In the genomic region with DNA sequence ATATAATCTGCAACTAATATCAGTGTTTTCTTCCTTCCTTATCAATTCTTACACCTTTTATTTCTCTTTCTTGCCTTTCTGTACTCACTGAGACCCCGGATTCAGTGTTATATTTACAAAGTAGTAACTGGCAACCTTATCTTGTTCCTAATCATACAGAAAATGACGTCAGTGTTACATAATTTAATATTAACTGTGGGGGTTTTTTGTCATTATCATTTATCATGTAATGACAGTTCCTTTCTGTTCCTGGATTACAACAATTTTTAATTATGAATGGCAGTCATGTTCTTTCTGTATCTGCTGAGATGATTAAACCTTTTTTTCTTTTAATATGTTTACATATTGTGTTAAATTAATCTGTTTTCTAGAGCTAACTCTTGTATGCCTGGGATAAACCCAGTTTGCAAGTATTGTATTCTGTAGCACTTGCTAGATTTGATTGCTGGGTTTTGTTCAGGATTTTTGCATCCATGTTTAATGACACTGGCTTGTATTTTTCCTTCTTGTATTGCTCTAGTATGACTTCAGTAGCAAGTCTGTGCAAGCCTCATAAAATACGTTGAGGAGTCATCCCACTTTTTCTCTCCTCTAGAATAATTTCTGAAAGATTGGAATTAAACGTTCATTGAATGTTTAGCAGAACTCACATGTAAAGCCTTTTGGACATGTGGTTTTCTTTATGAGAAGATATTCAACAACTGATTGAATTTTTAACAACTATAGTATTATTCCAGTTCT, we compare ENCODE assay signal across 27 cellular contexts. TPM values are rescaled to one million over a fixed set of nuclear protein-coding genes. Genes with fewer than 3 reads are reported as not detected.
DNase-seq lines count a peak whose midpoint lies in the region; ATAC-seq, FAIRE-seq and TF ChIP-seq lines count a peak whose summit lies in the region.
"Had no signal": no experiment of that assay in that cellular context is flagged by ENCODE, and none has a peak within 500 bp of the region (broad histone marks: within the 10 kb centered on the region; RNA-seq: fewer than 3 reads in every experiment).

No MANE protein-coding gene starts in this region.

- TF ChIP-seq CTCF in HepG2 (CRISPR knock-in tag; IDR thresholded peaks at IDR 0.05) (no peak), right lobe of liver (IDR thresholded peaks at IDR 0.05) (no peak), SK-N-SH (IDR thresholded peaks at IDR 0.05) (no peak), epithelial cell of esophagus (IDR thresholded peaks at IDR 0.05; ENCODE audit: insufficient read depth, low read depth, low read length, missing control alignments) (no peak), pancreas (IDR thresholded peaks at IDR 0.05) (no peak), ascending aorta (IDR thresholded peaks at IDR 0.05) (no peak), vagina (IDR thresholded peaks at IDR 0.05) (no peak)

- no peak overlapping the region for H3K27ac ChIP-seq in HepG2 (ENCODE audit: extremely low read length, insufficient read depth, low read length)
- no peak overlapping the region for H3K27ac ChIP-seq in right lobe of liver
- H3K27ac ChIP-seq in SK-N-SH (ENCODE audit: low read depth in 2 of 2, low read length in 1 of 2): peak overlapping the region in 1 of 2 experiments; percentile 34; a peak in 2 of 4 replicates
- no peak overlapping the region for H3K27ac ChIP-seq in pancreas
- no peak overlapping the region for H3K27ac ChIP-seq in ascending aorta
- no peak overlapping the region for H3K27ac ChIP-seq in vagina
- H3K27ac ChIP-seq: HL-60, SJSA1 had no signal

- ATAC-seq in HepG2: no peak
- ATAC-seq in right lobe of liver: no peak
- peak; percentile 40 to 70 (median 55) for ATAC-seq in pancreas
- no peak for ATAC-seq in GM21737 (IDR thresholded peaks at IDR 0.05; ENCODE audit: unreplicated experiment)

- no peak overlapping the region for H2AFZ ChIP-seq in HepG2 (ENCODE audit: low read length)
- H2AFZ ChIP-seq in SK-N-SH (ENCODE audit: low read depth): peak overlapping the region; percentile 27; the same call in 1 of the 2 replicates

- FAIRE-seq in HepG2 (lab: Jason Lieb, UNC): no peak
- no peak for FAIRE-seq in pancreas (lab: Jason Lieb, UNC)
- FAIRE-seq: H1 had no signal

- H4K20me1 ChIP-seq in HepG2 (ENCODE audit: insufficient read depth, low read length) (no peaks in the 10 kb centered on the region), SK-N-SH (ENCODE audit: insufficient read depth) (no peaks in the 10 kb centered on the region)

- 4% methylated on average over 4 of the region's 4 CpGs for WGBS in HepG2 (ENCODE audit: low lambda C conversion rate)
- 45% methylated on average over 4 of the region's 4 CpGs for WGBS in right lobe of liver (ENCODE audit: insufficient coverage, low coverage, low lambda C conversion rate, missing lambda C conversion rate)
- 18% methylated on average over 4 of the region's 4 CpGs for WGBS in SK-N-SH (ENCODE audit: low lambda C conversion rate)
- 28 to 29% methylated on average over 4 of the region's 4 CpGs for WGBS in pancreas, 2 donors

- in situ Hi-C loops in HepG2 (cut with HindIII; ENCODE audit: extremely low pct_ligation_motif_present, low pct_unique_long_range_greater_than_20kb): no loop called here

- H3K9ac ChIP-seq in HepG2 (ENCODE audit: insufficient read depth, low read depth, low read length): no peak overlapping the region
- H3K9ac ChIP-seq in SK-N-SH: no peak overlapping the region

- BruUV-seq in HepG2 (replicated peaks; lab: Mats Ljungman, UMichigan): no TSS peak

- H3K27me3 ChIP-seq in HepG2 (ENCODE audit: control insufficient read depth in 1 of 2, insufficient read depth in 2 of 2, low read length in 2 of 2) (no peaks in the 10 kb centered on the region), right lobe of liver (no peaks in the 10 kb centered on the region), SK-N-SH (ENCODE audit: insufficient read depth) (no peaks in the 10 kb centered on the region), pancreas (no peaks in the 10 kb centered on the region), ascending aorta (no peaks in the 10 kb centered on the region), vagina (no peaks in the 10 kb centered on the region)
- H3K27me3 ChIP-seq: BE2C had no signal

- H3K36me3 ChIP-seq in HepG2 (replicated peaks in 1 of 2; ENCODE audit: control insufficient read depth in 1 of 2, insufficient read depth in 2 of 2, low read length in 2 of 2) (no peaks in the 10 kb centered on the region), right lobe of liver (no peaks in the 10 kb centered on the region), SK-N-SH (replicated peaks in 1 of 2; ENCODE audit: control insufficient read depth in 1 of 2, insufficient read depth in 2 of 2, low read length in 1 of 2) (no peaks in the 10 kb centered on the region), pancreas (no peaks in the 10 kb centered on the region), ascending aorta (no peaks in the 10 kb centered on the region), vagina (no peaks in the 10 kb centered on the region)
- H3K36me3 ChIP-seq: BE2C, SJSA1 had no signal

- peaks cover 6% of the 10 kb centered on the region for H3F3A ChIP-seq in SK-N-SH (replicated peaks; ENCODE audit: insufficient read depth)

- 0 out of 2 replicates have a peak, but pooled peaks cover under 1% of the 10 kb centered on the region for H3K4me1 ChIP-seq in HepG2 (ENCODE audit: insufficient read depth, low read length)
- H3K4me1 ChIP-seq in right lobe of liver: no peaks in the 10 kb centered on the region
- no peaks in the 10 kb centered on the region; a peak in 1 of 4 replicates for H3K4me1 ChIP-seq in SK-N-SH (ENCODE audit: control insufficient read depth in 1 of 2, insufficient read depth in 2 of 2, low read depth in 1 of 2, low read length in 1 of 2)
- no peaks in the 10 kb centered on the region for H3K4me1 ChIP-seq in pancreas
- H3K4me1 ChIP-seq in ascending aorta: peaks cover 0 to 2% of the 10 kb centered on the region in 2 donors
- no peaks in the 10 kb centered on the region for H3K4me1 ChIP-seq in vagina
- H3K4me1 ChIP-seq: BE2C, SJSA1 had no signal

- H3K79me2 ChIP-seq in HepG2 (ENCODE audit: insufficient read depth, low read length): no peaks in the 10 kb centered on the region
- no peaks in the 10 kb centered on the region for H3K79me2 ChIP-seq in SK-N-SH (ENCODE audit: insufficient read depth)

- H3K4me3 ChIP-seq in HepG2 (replicated peaks in 1 of 3; ENCODE audit: insufficient read depth in 1 of 3, low read depth in 2 of 3, low read length in 3 of 3) (no peak overlapping the region), right lobe of liver (no peak overlapping the region), SK-N-SH (ENCODE audit: low read depth in 2 of 2, low read length in 1 of 2) (no peak overlapping the region), epithelial cell of esophagus (ENCODE audit: low read length) (no peak overlapping the region), pancreas (no peak overlapping the region), ascending aorta (no peak overlapping the region), vagina (no peak overlapping the region)
- H3K4me3 ChIP-seq: SJSA1 had no signal

- DNase-seq in HepG2 (ENCODE audit: low spot score) (no peak), right lobe of liver (no peak), SK-N-SH (peak; percentile 40), epithelial cell of esophagus (ENCODE audit: low read depth) (peak; percentile 57), pancreas (no peak), ascending aorta (ENCODE audit: low spot score in 2 of 2) (no peak), vagina (ENCODE audit: extremely low spot score in 2 of 2) (no peak)
- DNase-seq: 8988T; ACHN; BE2C; CD8-positive, alpha-beta memory T cell; DMS153; HCEC 1CT; Kasumi-1; NCI-H1105; NCI-H1436 treated with DMSO at 0.1 percent for 48 hours; NCI-H187 treated with DMSO at 0.1 percent for 48 hours; NCI-H2171 treated with DMSO at 0.1 percent for 48 hours; NCI-H446 treated with DMSO at 0.1 percent for 48 hours; Right ventricle myocardium superior; RPMI8226 had no signal

- CTCF ChIA-PET in HepG2 (lab: Yijun Ruan, JAX; ENCODE audit: low intra/inter-chr PET ratio, low total read pairs) (no interaction called here), SK-N-SH (lab: Yijun Ruan, JAX) (no interaction called here)

- TF ChIP-seq POLR2A in HepG2 (IDR thresholded peaks at IDR 0.05; ENCODE audit: insufficient read depth in 1 of 2, low read depth in 2 of 2, low read length in 2 of 2) (no peak), right lobe of liver (IDR thresholded peaks at IDR 0.05) (no peak), vagina (IDR thresholded peaks at IDR 0.05) (no peak)

- no peak for TF ChIP-seq RAD21 in HepG2 (CRISPR knock-in tag; IDR thresholded peaks at IDR 0.05)
- TF ChIP-seq RAD21 in SK-N-SH (IDR thresholded peaks at IDR 0.05; ENCODE audit: low read length): no peak

- TF ChIP-seq EP300 in HepG2 (IDR thresholded peaks at IDR 0.05; ENCODE audit: low read depth in 2 of 2, low read length in 2 of 2) (no peak), HepG2 (CRISPR knock-in tag; IDR thresholded peaks at IDR 0.05; ENCODE audit: borderline replicate concordance) (no peak), SK-N-SH (IDR thresholded peaks at IDR 0.05; ENCODE audit: borderline replicate concordance in 1 of 2, low read depth in 1 of 2, low read length in 1 of 2) (peak in 1 of 2 experiments; percentile 52; a peak in 1 of 4 replicates)

- intact Hi-C loops in HepG2 (cut with micrococcal nuclease; ENCODE audit: unreplicated experiment) (no loop called here), right lobe of liver (cut with DNase I) (no loop called here), pancreas (cut with DNase I) (no loop called here), ascending aorta (cut with DNase I) (no loop called here), vagina (cut with DNase I) (no loop called here)

- POLR2A ChIA-PET in HepG2 (lab: Yijun Ruan, JAX): no interaction called here
- POLR2A ChIA-PET in SK-N-SH (lab: Yijun Ruan, JAX): no interaction called here

- H3K4me2 ChIP-seq in HepG2 (ENCODE audit: low read depth, low read length) (no peak overlapping the region), SK-N-SH (no peak overlapping the region)

- no peaks in the 10 kb centered on the region for H3K9me2 ChIP-seq in SK-N-SH

- H3K9me3 ChIP-seq in HepG2 (ENCODE audit: low read length): no peaks in the 10 kb centered on the region
- H3K9me3 ChIP-seq in right lobe of liver: no peaks in the 10 kb centered on the region
- H3K9me3 ChIP-seq in SK-N-SH: no peaks in the 10 kb centered on the region
- H3K9me3 ChIP-seq in pancreas: no peaks in the 10 kb centered on the region
- H3K9me3 ChIP-seq in ascending aorta: no peaks in the 10 kb centered on the region
- H3K9me3 ChIP-seq in vagina: no peaks in the 10 kb centered on the region
- H3K9me3 ChIP-seq: BE2C, SJSA1 had no signal

RNA-seq across cellular contexts. Expression of a gene that starts 10.4 kb away (rescaled TPM):
- 31.5 and 61.8 TPM in 2 replicates for total RNA-seq in HepG2 (2016; rRNA removed; fragmentation: Illumina TruSeq; extraction: Trizol)
- total RNA-seq in HepG2 (2016; cell fraction: cytosol; rRNA removed; fragmentation: Illumina TruSeq; extraction: Trizol; ENCODE audit: low read depth): 3.1 and 3.3 TPM in 2 replicates
- total RNA-seq in HepG2 (2016; cell fraction: insoluble cytoplasmic fraction; rRNA removed; fragmentation: Illumina TruSeq; extraction: Trizol): 32.3 and 61.1 TPM in 2 replicates
- 4.9 and 5.9 TPM in 2 replicates for total RNA-seq in HepG2 (2016; cell fraction: membrane; rRNA removed; fragmentation: Illumina TruSeq; extraction: Trizol)
- 22.8 and 25.9 TPM in 2 replicates for total RNA-seq in HepG2 (2016; cell fraction: nucleus; rRNA removed; fragmentation: Illumina TruSeq; extraction: Trizol)
- 2.7 and 3.7 TPM in 2 replicates for polyA plus RNA-seq in HepG2 (2011; rRNA removed)
- 1.6 and 1.7 TPM in 2 replicates for polyA plus RNA-seq in HepG2 (2011; cell fraction: cytosol; rRNA removed)
- polyA plus RNA-seq in HepG2 (2011; cell fraction: nucleus; rRNA removed): 2.0 TPM in 2 replicates
- polyA plus RNA-seq in HepG2 (2012): 6.5 and 7.1 TPM in 2 replicates
- 0.41 and 0.43 TPM in 2 replicates for polyA plus RNA-seq in HepG2 (2016; cell fraction: cytosol; fragmentation: Illumina TruSeq; extraction: Trizol; ENCODE audit: low read depth)
- 28.3 TPM in 2 replicates for polyA plus RNA-seq in HepG2 (2016; cell fraction: insoluble cytoplasmic fraction; fragmentation: Illumina TruSeq; extraction: Trizol; ENCODE audit: low read depth)
- 1.1 and 1.3 TPM in 2 replicates for polyA plus RNA-seq in HepG2 (2016; cell fraction: membrane; fragmentation: Illumina TruSeq; extraction: Trizol; ENCODE audit: low read depth)
- 14.1 and 14.9 TPM in 2 replicates for polyA plus RNA-seq in HepG2 (2016; cell fraction: nucleus; fragmentation: Illumina TruSeq; extraction: Trizol; ENCODE audit: insufficient read depth, low read depth)
- polyA minus RNA-seq in HepG2 (2011; rRNA and poly(A)+ RNA removed; ENCODE audit: low replicate concordance): 14.3 and 32.5 TPM in 2 replicates
- 5.0 and 8.7 TPM in 2 replicates for polyA minus RNA-seq in HepG2 (2011; cell fraction: cytosol; rRNA and poly(A)+ RNA removed)
- 12.1 and 12.4 TPM in 2 replicates for polyA minus RNA-seq in HepG2 (2011; cell fraction: nucleus; rRNA and poly(A)+ RNA removed)
- total RNA-seq in right lobe of liver: 10 to 100 TPM in 4 of 6 experiments, 1 to 10 TPM in 2; 1.8 to 14.9 (median 13.0) TPM
- 1.6 and 1.8 TPM in 2 replicates for polyA plus RNA-seq in SK-N-SH (2012; rRNA removed)
- polyA plus RNA-seq in SK-N-SH (2012; cell fraction: cytosol; rRNA removed): 2.1 and 2.7 TPM in 2 replicates
- polyA plus RNA-seq in SK-N-SH (2012; cell fraction: nucleus; rRNA removed): 1.2 and 1.8 TPM in 2 replicates
- total RNA-seq in pancreas: 1 to 10 TPM; 4.1 to 7.1 (median 6.3) TPM
- 1 to 10 TPM; 1.2 to 2.0 TPM for polyA plus RNA-seq in pancreas
- total RNA-seq in ascending aorta: 5.5 TPM
- total RNA-seq in vagina: 14.2 TPM
- polyA plus RNA-seq: CD8-positive, alpha-beta memory T cell had no signal

RNA-seq across cellular contexts. Expression of a gene that starts 41.5 kb away (rescaled TPM):
- total RNA-seq in HepG2 (2016; rRNA removed; fragmentation: Illumina TruSeq; extraction: Trizol) (0.04 TPM in 1 of 2 replicates, not detected in the other), right lobe of liver (not detected), pancreas (not detected), ascending aorta (not detected), vagina (not detected)
- not detected in 2 replicates for total RNA-seq in HepG2 (2016; cell fraction: cytosol; rRNA removed; fragmentation: Illumina TruSeq; extraction: Trizol; ENCODE audit: low read depth)
- total RNA-seq in HepG2 (2016; cell fraction: insoluble cytoplasmic fraction; rRNA removed; fragmentation: Illumina TruSeq; extraction: Trizol): not detected in 2 replicates
- not detected in 2 replicates for total RNA-seq in HepG2 (2016; cell fraction: membrane; rRNA removed; fragmentation: Illumina TruSeq; extraction: Trizol)
- total RNA-seq in HepG2 (2016; cell fraction: nucleus; rRNA removed; fragmentation: Illumina TruSeq; extraction: Trizol): not detected in 2 replicates
- polyA plus RNA-seq in HepG2 (2011; rRNA removed) (not detected in 2 replicates), SK-N-SH (2012; rRNA removed) (not detected in 2 replicates), pancreas (under 1 TPM in 1 of 2 donors, not detected in 1; 0.07 TPM)
- polyA plus RNA-seq in HepG2 (2011; cell fraction: cytosol; rRNA removed): not detected in 2 replicates
- not detected in 2 replicates for polyA plus RNA-seq in HepG2 (2011; cell fraction: nucleus; rRNA removed)
- not detected in 2 replicates for polyA plus RNA-seq in HepG2 (2012)
- polyA plus RNA-seq in HepG2 (2016; cell fraction: cytosol; fragmentation: Illumina TruSeq; extraction: Trizol; ENCODE audit: low read depth): not detected in 2 replicates
- not detected in 2 replicates for polyA plus RNA-seq in HepG2 (2016; cell fraction: insoluble cytoplasmic fraction; fragmentation: Illumina TruSeq; extraction: Trizol; ENCODE audit: low read depth)
- not detected in 2 replicates for polyA plus RNA-seq in HepG2 (2016; cell fraction: membrane; fragmentation: Illumina TruSeq; extraction: Trizol; ENCODE audit: low read depth)
- polyA plus RNA-seq in HepG2 (2016; cell fraction: nucleus; fragmentation: Illumina TruSeq; extraction: Trizol; ENCODE audit: insufficient read depth, low read depth): not detected in 2 replicates
- polyA minus RNA-seq in HepG2 (2011; rRNA and poly(A)+ RNA removed; ENCODE audit: low replicate concordance): not detected in 2 replicates
- not detected in 2 replicates for polyA minus RNA-seq in HepG2 (2011; cell fraction: cytosol; rRNA and poly(A)+ RNA removed)
- polyA minus RNA-seq in HepG2 (2011; cell fraction: nucleus; rRNA and poly(A)+ RNA removed): not detected in 2 replicates
- not detected in 2 replicates for polyA plus RNA-seq in SK-N-SH (2012; cell fraction: cytosol; rRNA removed)
- polyA plus RNA-seq in SK-N-SH (2012; cell fraction: nucleus; rRNA removed): not detected in 2 replicates
- total RNA-seq: CD8-positive, alpha-beta memory T cell; H1; M059J; Right ventricle myocardium superior; SJSA1 had no signal
- polyA plus RNA-seq: CD14-positive monocyte; CD8-positive, alpha-beta memory T cell; H1 had no signal

Comparison
In these comparisons a context has a peak if more than half of its experiments do, and no peak if none do; other contexts are left out.
1. ATAC-seq: peak in pancreas (4 of 4); none in HepG2 (single experiment), right lobe of liver (0 of 4) and GM21737 (single experiment).
2. DNase-seq: peak in SK-N-SH (single experiment) and epithelial cell of esophagus (single experiment); none in HepG2 (single experiment), right lobe of liver (0 of 3), pancreas (0 of 6), ascending aorta (0 of 2) and vagina (0 of 2).